ENCODE assay signal across 19 cellular contexts in the genomic region with DNA sequence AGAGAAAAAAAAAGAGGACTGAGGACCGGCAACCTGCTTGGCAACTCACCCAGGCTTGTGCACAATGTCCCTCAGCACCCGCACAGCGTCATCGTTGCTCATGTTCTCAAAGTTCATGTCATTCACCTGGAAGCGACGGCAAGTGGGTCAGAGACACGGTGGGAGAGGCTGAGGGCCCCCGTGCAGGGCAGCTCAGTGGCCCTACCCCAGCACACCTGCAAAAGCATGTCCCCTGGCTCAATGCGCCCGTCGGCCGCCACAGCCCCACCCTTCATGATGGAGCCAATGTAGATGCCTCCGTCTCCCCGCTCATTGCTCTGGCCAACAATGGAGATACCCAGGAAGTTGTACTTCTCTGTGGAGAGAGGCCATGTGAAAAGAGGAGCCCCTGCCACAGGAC. TPM values are rescaled to one million over a fixed set of nuclear protein-coding genes. Genes with fewer than 3 reads are reported as not detected.
DNase-seq lines count a peak whose midpoint lies in the region; ATAC-seq and TF ChIP-seq lines count a peak whose summit lies in the region.
"Had no signal": no experiment of that assay in that cellular context is flagged by ENCODE, and none has a peak within 500 bp of the region (broad histone marks: within the 10 kb centered on the region; RNA-seq: fewer than 3 reads in every experiment).

No MANE protein-coding gene starts in this region.

- peaks cover 78% of the 10 kb centered on the region for H3K36me3 Mint-ChIP-seq in MCF 10A (ENCODE audit: insufficient read depth, unreplicated experiment)

- H3K36me3 ChIP-seq in RWPE2 (ENCODE audit: low read depth) (peaks cover 63% of the 10 kb centered on the region), trophoblast cell (ENCODE audit: control insufficient read depth in 1 of 2, insufficient read depth in 2 of 2, low read length in 2 of 2) (peaks cover 63 to 67% of the 10 kb centered on the region in 2 experiments), testis (ENCODE audit: low read depth, missing control alignments) (no peaks in the 10 kb centered on the region)

- H3K4ac ChIP-seq in trophoblast cell (ENCODE audit: low read depth, low read length), result no peak overlapping the region

- H3K9me3 Mint-ChIP-seq in MCF 10A (ENCODE audit: unreplicated experiment), result no peaks in the 10 kb centered on the region

- no peak overlapping the region for H2BK120ac ChIP-seq in trophoblast cell (ENCODE audit: insufficient read depth, low read length, poor library complexity)

- H3K27me3 ChIP-seq in RWPE2 (ENCODE audit: insufficient read depth, poor library complexity, severe bottlenecking), result no peaks in the 10 kb centered on the region
- no peaks in the 10 kb centered on the region for H3K27me3 ChIP-seq in trophoblast cell (ENCODE audit: insufficient read depth, low read length)
- H3K27me3 ChIP-seq in testis, result no peaks in the 10 kb centered on the region

- TF ChIP-seq POLR2A in testis (IDR thresholded peaks at IDR 0.05), result no peak

- H3K9me3 ChIP-seq in RWPE2 (ENCODE audit: severe bottlenecking), result no peaks in the 10 kb centered on the region
- H3K9me3 ChIP-seq in trophoblast cell (ENCODE audit: insufficient read depth, low read depth, low read length), result no peaks in the 10 kb centered on the region
- H3K9me3 ChIP-seq in testis, result no peaks in the 10 kb centered on the region

- H4K8ac ChIP-seq in trophoblast cell (ENCODE audit: low read depth, low read length), result no peak overlapping the region

- POLR2A ChIA-PET in MCF 10A (lab: Yijun Ruan, JAX), result no interaction called here

- H3K4me1 Mint-ChIP-seq in MCF 10A (ENCODE audit: insufficient read depth, unreplicated experiment), result peaks cover 18% of the 10 kb centered on the region

- peaks cover 13% of the 10 kb centered on the region for H3K4me1 ChIP-seq in RWPE2 (ENCODE audit: insufficient read depth, poor library complexity, severe bottlenecking)
- H3K4me1 ChIP-seq in trophoblast cell (ENCODE audit: control insufficient read depth in 1 of 2, insufficient read depth in 2 of 2, low read length in 2 of 2), result peaks cover 2 to 6% of the 10 kb centered on the region in 2 experiments
- peaks cover 19% of the 10 kb centered on the region for H3K4me1 ChIP-seq in testis

- no peak overlapping the region for H2BK12ac ChIP-seq in trophoblast cell (ENCODE audit: low read length)

- no peak overlapping the region for H4K12ac ChIP-seq in trophoblast cell (ENCODE audit: low read depth, low read length)

- peaks cover 4% of the 10 kb centered on the region for H3K79me1 ChIP-seq in trophoblast cell (ENCODE audit: low read length)

- H3K14ac ChIP-seq in trophoblast cell (ENCODE audit: low read length), result no peak overlapping the region

- CTCF ChIA-PET in MCF 10A (lab: Yijun Ruan, JAX), result interaction anchor here (1.1 kb wide), 1 partner anchor 183 kb away, joined by 4 read pairs; no protein-coding TSS in a partner anchor

- no peak overlapping the region for H3K18ac ChIP-seq in trophoblast cell (ENCODE audit: low read length)

- DNase-seq in RWPE2 (ENCODE audit: low spot score) (no peak), MCF 10A (ENCODE audit: unreplicated experiment) (no peak), trophoblast cell (peak; percentile 49 to 57), testis (no peak)
- DNase-seq: ACHN, C1 segment of cervical spinal cord, DMS79, NCI-H1417, NCI-H187, NCI-H2107, NCI-H2227 treated with DMSO at 0.1 percent for 48 hours, NCI-H510A treated with DMSO at 0.1 percent for 48 hours, NCI-H82, PC-3 had no signal

- no peak overlapping the region for H3K4me2 ChIP-seq in trophoblast cell (ENCODE audit: low read length)
- H3K4me2 ChIP-seq: KMS-11 had no signal

- H3K27ac ChIP-seq in RWPE2 (ENCODE audit: poor library complexity, severe bottlenecking) (peak overlapping the region; percentile 24), trophoblast cell (ENCODE audit: low read depth, low read length) (no peak overlapping the region), testis (no peak overlapping the region)
- H3K27ac ChIP-seq: HL-60, KMS-11 had no signal

- H3K27me3 Mint-ChIP-seq in MCF 10A (ENCODE audit: insufficient read depth, unreplicated experiment), result no peaks in the 10 kb centered on the region

- H3K4me3 ChIP-seq in RWPE2 (ENCODE audit: severe bottlenecking), result no peak overlapping the region
- H3K4me3 ChIP-seq in trophoblast cell (ENCODE audit: low read depth, low read length), result no peak overlapping the region
- no peak overlapping the region for H3K4me3 ChIP-seq in testis

- H2BK5ac ChIP-seq in trophoblast cell (ENCODE audit: low read depth, low read length, poor library complexity), result no peak overlapping the region

- BruUV-seq in MCF 10A (replicated peaks; lab: Mats Ljungman, UMichigan), result no TSS peak

- no peak overlapping the region for H3K23ac ChIP-seq in trophoblast cell (ENCODE audit: low read length)

- no peak overlapping the region for H4K91ac ChIP-seq in trophoblast cell (ENCODE audit: low read depth, low read length)

- H2AK5ac ChIP-seq in trophoblast cell (ENCODE audit: low read length), result no peak overlapping the region

- H3K4me3 Mint-ChIP-seq in MCF 10A (ENCODE audit: unreplicated experiment), result no peak overlapping the region

- H2AFZ ChIP-seq in trophoblast cell (ENCODE audit: insufficient read depth, low read length, poor library complexity), result no peak overlapping the region

- no peak overlapping the region for H3K9ac ChIP-seq in trophoblast cell (ENCODE audit: low read length)
- H3K9ac ChIP-seq: KMS-11 had no signal

- peak overlapping the region; percentile 84 for H3K27ac Mint-ChIP-seq in MCF 10A (ENCODE audit: low read depth, unreplicated experiment)

- ATAC-seq in RWPE2 (ENCODE audit: low read depth), result no peak
- ATAC-seq in esophagus mucosa, result peak; percentile 1
- no peak for ATAC-seq in HG02884 (IDR thresholded peaks at IDR 0.05; ENCODE audit: unreplicated experiment)
- ATAC-seq in GM21723 (IDR thresholded peaks at IDR 0.05; ENCODE audit: unreplicated experiment), result no peak
- ATAC-seq: PC-3 had no signal

- peaks cover 10% of the 10 kb centered on the region for H3K79me2 ChIP-seq in trophoblast cell (ENCODE audit: control insufficient read depth, insufficient read depth, low read length, poor library complexity)

- no peak for TF ChIP-seq CTCF in RWPE2 (IDR thresholded peaks at IDR 0.05; ENCODE audit: poor library complexity, severe bottlenecking)
- TF ChIP-seq CTCF in MCF 10A (IDR thresholded peaks at IDR 0.05; ENCODE audit: unreplicated experiment), result no peak
- TF ChIP-seq CTCF in testis (IDR thresholded peaks at IDR 0.05), result no peak

- WGBS in trophoblast cell (ENCODE audit: extremely low coverage, insufficient coverage, insufficient read length), result no CpG with 5 or more reads among the region's 14 CpGs
- 90 to 93% methylated on average over 14 of the region's 14 CpGs for WGBS in testis, 2 donors

- intact Hi-C loops in MCF 10A (cut with micrococcal nuclease) (no loop called here), testis (cut with DNase I; ENCODE audit: low total_unique reads) (no loop called here)

RNA-seq across cellular contexts. Expression of gene DVL2, which starts 5.4 kb away (rescaled TPM):
- 34.9 and 37.4 TPM in 2 replicates for total RNA-seq in MCF 10A (2022)
- total RNA-seq in esophagus mucosa, result 32.7 TPM
- polyA plus RNA-seq in trophoblast cell (2013), result 34.2 and 34.4 TPM in 2 replicates
- 100 to 1,000 TPM in 1 of 2 donors, 10 to 100 TPM in 1; 81.3 to 102 TPM for total RNA-seq in testis
- 43.6 TPM for polyA plus RNA-seq in testis (ENCODE audit: insufficient read depth, low read depth, low replicate concordance)

RNA-seq across cellular contexts. Expression of gene ACADVL, which starts 9.2 kb away (rescaled TPM):
- total RNA-seq in MCF 10A (2022) (387 and 413 TPM in 2 replicates), esophagus mucosa (311 TPM), testis (100 to 1,000 TPM; 298 to 458 TPM)
- polyA plus RNA-seq in trophoblast cell (2013), result 491 and 526 TPM in 2 replicates
- polyA plus RNA-seq in testis (ENCODE audit: insufficient read depth, low read depth, low replicate concordance), result 334 TPM

RNA-seq across cellular contexts. Expression of gene DLG4, which starts 9.3 kb away (rescaled TPM):
- 7.6 TPM in 2 replicates for total RNA-seq in MCF 10A (2022)
- total RNA-seq in esophagus mucosa, result 3.1 TPM
- polyA plus RNA-seq in trophoblast cell (2013), result 14.6 and 15.7 TPM in 2 replicates
- 10 to 100 TPM; 26.3 to 49.8 TPM for total RNA-seq in testis
- polyA plus RNA-seq in testis (ENCODE audit: insufficient read depth, low read depth, low replicate concordance), result 45.9 TPM

RNA-seq across cellular contexts. Expression of gene PHF23, which starts 10.3 kb away (rescaled TPM):
- total RNA-seq in MCF 10A (2022), result 41.8 and 47.1 TPM in 2 replicates
- 33.6 TPM for total RNA-seq in esophagus mucosa
- polyA plus RNA-seq in trophoblast cell (2013), result 127 and 128 TPM in 2 replicates
- 10 to 100 TPM; 54.9 to 61.6 TPM for total RNA-seq in testis
- polyA plus RNA-seq in testis (ENCODE audit: insufficient read depth, low read depth, low replicate concordance), result 53.4 TPM

RNA-seq across cellular contexts. Expression of gene GABARAP, which starts 13.3 kb away (rescaled TPM):
- total RNA-seq in MCF 10A (2022) (226 and 294 TPM in 2 replicates), esophagus mucosa (268 TPM), testis (100 to 1,000 TPM; 521 to 683 TPM)
- polyA plus RNA-seq in trophoblast cell (2013), result 1,014 and 1,021 TPM in 2 replicates
- 1,171 TPM for polyA plus RNA-seq in testis (ENCODE audit: insufficient read depth, low read depth, low replicate concordance)

Comparison
In these comparisons a context has a peak if more than half of its experiments do, and no peak if none do; other contexts are left out.
1. DNase-seq: peak in trophoblast cell (2 of 2); none in RWPE2 (single experiment), MCF 10A (single experiment) and testis (single experiment).